Comparison of ENCODE assay signal across 8 cellular contexts in genomic region chr1:2381741-2382620, GRCh38. TPM values are rescaled to one million over a fixed set of nuclear protein-coding genes. Genes with fewer than 3 reads are reported as not detected.
DNase-seq lines count a peak whose midpoint lies in the region; ATAC-seq and TF ChIP-seq lines count a peak whose summit lies in the region.

No MANE protein-coding gene starts in this region.

- H3K4me3 Mint-ChIP-seq in glutamatergic neuron (ENCODE audit: unreplicated experiment): no peak overlapping the region

- H3K4me1 Mint-ChIP-seq in glutamatergic neuron (ENCODE audit: low read depth, unreplicated experiment): peaks cover 26% of the 10 kb centered on the region

- DNase-seq in DMS 273 treated with DMSO at 0.1 percent for 48 hours (lab: John Stamatoyannopoulos, UW) (peak; percentile 12), glutamatergic neuron (peak; percentile 96), posterior vena cava (ENCODE audit: low spot score) (peak; percentile 95), ureter (ENCODE audit: low spot score) (peak; percentile 85)
- peak; percentile 78 for DNase-seq in activated naive CD4-positive, alpha-beta T cell treated with Interleukin-2 at 50 U/mL for 16 hours

- intact Hi-C loops in posterior vena cava (cut with DNase I): loop anchor here (1.0 to 2.0 kb wide), 3 partner anchors 64 to 187 kb away; partner anchors contain the start of gene FAAP20 (in 1 of the 2)

- ATAC-seq in HG02759 (IDR thresholded peaks at IDR 0.05; ENCODE audit: unreplicated experiment) (peak; percentile 52), SK-N-SH treated with all-trans-retinoic acid at 6 μM for 48 hours (peak; percentile 98), HG02763 (IDR thresholded peaks at IDR 0.05; ENCODE audit: unreplicated experiment) (no peak)

- peaks cover 5% of the 10 kb centered on the region for H3K36me3 Mint-ChIP-seq in glutamatergic neuron (ENCODE audit: unreplicated experiment)

- peaks cover 7% of the 10 kb centered on the region for H3K27me3 Mint-ChIP-seq in glutamatergic neuron (ENCODE audit: unreplicated experiment)

- H3K9me3 Mint-ChIP-seq in glutamatergic neuron (ENCODE audit: unreplicated experiment): peaks cover 6% of the 10 kb centered on the region

- no peak overlapping the region for H3K27ac Mint-ChIP-seq in glutamatergic neuron (ENCODE audit: unreplicated experiment)

- peak; percentile 85 for TF ChIP-seq CTCF in glutamatergic neuron (IDR thresholded peaks at IDR 0.05; ENCODE audit: partially characterized antibody, unreplicated experiment)

TF ChIP-seq in SK-N-SH treated with all-trans-retinoic acid at 6 μM for 48 hours, 23 proteins besides CTCF, POLR2A, EP300 and RAD21:
- TF ChIP-seq ISL1 (CRISPR knock-in tag; IDR thresholded peaks at IDR 0.05): no peak
- no peak for TF ChIP-seq PPARA (CRISPR knock-in tag; IDR thresholded peaks at IDR 0.05; ENCODE audit: borderline replicate concordance)
- no peak for TF ChIP-seq SNAI2 (CRISPR knock-in tag; IDR thresholded peaks at IDR 0.05)
- TF ChIP-seq RARB (CRISPR knock-in tag; IDR thresholded peaks at IDR 0.05): no peak
- TF ChIP-seq ZNF8 (CRISPR knock-in tag; IDR thresholded peaks at IDR 0.05): no peak
- TF ChIP-seq ZNF565 (CRISPR knock-in tag; conservative IDR thresholded peaks at IDR 0.05; ENCODE audit: low read depth): no peak
- TF ChIP-seq CSRNP3 (CRISPR knock-in tag; IDR thresholded peaks at IDR 0.05): no peak
- TF ChIP-seq ARNTL (CRISPR knock-in tag; IDR thresholded peaks at IDR 0.05; ENCODE audit: borderline replicate concordance, low read depth): no peak
- no peak for TF ChIP-seq TCF4 (CRISPR knock-in tag; IDR thresholded peaks at IDR 0.05; ENCODE audit: borderline replicate concordance)
- TF ChIP-seq GLIS3 (CRISPR knock-in tag; IDR thresholded peaks at IDR 0.05): no peak; the same call in 1 of the 2 replicates
- TF ChIP-seq BACH2 (CRISPR knock-in tag; IDR thresholded peaks at IDR 0.05; ENCODE audit: borderline replicate concordance): no peak
- TF ChIP-seq ESRRG (CRISPR knock-in tag; IDR thresholded peaks at IDR 0.05): no peak
- TF ChIP-seq CSDC2 (CRISPR knock-in tag; IDR thresholded peaks at IDR 0.05): no peak
- TF ChIP-seq TOX (CRISPR knock-in tag; IDR thresholded peaks at IDR 0.05; ENCODE audit: borderline replicate concordance): no peak
- TF ChIP-seq, protein P1, sequence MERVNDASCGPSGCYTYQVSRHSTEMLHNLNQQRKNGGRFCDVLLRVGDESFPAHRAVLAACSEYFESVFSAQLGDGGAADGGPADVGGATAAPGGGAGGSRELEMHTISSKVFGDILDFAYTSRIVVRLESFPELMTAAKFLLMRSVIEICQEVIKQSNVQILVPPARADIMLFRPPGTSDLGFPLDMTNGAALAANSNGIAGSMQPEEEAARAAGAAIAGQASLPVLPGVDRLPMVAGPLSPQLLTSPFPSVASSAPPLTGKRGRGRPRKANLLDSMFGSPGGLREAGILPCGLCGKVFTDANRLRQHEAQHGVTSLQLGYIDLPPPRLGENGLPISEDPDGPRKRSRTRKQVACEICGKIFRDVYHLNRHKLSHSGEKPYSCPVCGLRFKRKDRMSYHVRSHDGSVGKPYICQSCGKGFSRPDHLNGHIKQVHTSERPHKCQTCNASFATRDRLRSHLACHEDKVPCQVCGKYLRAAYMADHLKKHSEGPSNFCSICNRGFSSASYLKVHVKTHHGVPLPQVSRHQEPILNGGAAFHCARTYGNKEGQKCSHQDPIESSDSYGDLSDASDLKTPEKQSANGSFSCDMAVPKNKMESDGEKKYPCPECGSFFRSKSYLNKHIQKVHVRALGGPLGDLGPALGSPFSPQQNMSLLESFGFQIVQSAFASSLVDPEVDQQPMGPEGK (CRISPR knock-in tag; IDR thresholded peaks at IDR 0.05; ENCODE audit: borderline replicate concordance): no peak
- no peak for TF ChIP-seq OSR1 (CRISPR knock-in tag; IDR thresholded peaks at IDR 0.05)
- TF ChIP-seq ZFP3 (CRISPR knock-in tag; IDR thresholded peaks at IDR 0.05): no peak

RNA-seq across cellular contexts. Expression of gene MORN1, which starts 9.4 kb away (rescaled TPM):
- total RNA-seq in glutamatergic neuron (ENCODE audit: unreplicated experiment): 10.8 TPM
- 1 to 10 TPM; 3.8 to 5.5 TPM for total RNA-seq in posterior vena cava
- 19.0 TPM for total RNA-seq in ureter

RNA-seq across cellular contexts. Expression of gene RER1, which starts 9.7 kb away (rescaled TPM):
- total RNA-seq in glutamatergic neuron (ENCODE audit: unreplicated experiment): 93.0 TPM
- total RNA-seq in posterior vena cava: 100 to 1,000 TPM in 1 of 2 donors, 10 to 100 TPM in 1; 93.7 to 101 TPM
- 141 TPM for total RNA-seq in ureter

RNA-seq across cellular contexts. Expression of gene PEX10, which starts 30.4 kb away (rescaled TPM):
- total RNA-seq in glutamatergic neuron (ENCODE audit: unreplicated experiment) (14.0 TPM), posterior vena cava (10 to 100 TPM; 10.9 to 13.1 TPM), ureter (30.7 TPM)

Comparison
In these comparisons a context has a peak if more than half of its experiments do, and no peak if none do; other contexts are left out.
1. DNase-seq: peak in every context shown above with its lines; median percentile 96 in glutamatergic neuron; 95 in posterior vena cava; 85 in ureter; 78 in activated naive CD4-positive, alpha-beta T cell treated with Interleukin-2 at 50 U/mL for 16 hours; 12 in DMS 273 treated with DMSO at 0.1 percent for 48 hours.